ENCODE assay signal across 30 cellular contexts in genomic region chr1:3888301-3888700, GRCh38.
"Had no signal": no experiment of that assay in that cellular context is flagged by ENCODE, and none has a peak within 500 bp of the region (broad histone marks: within the 10 kb centered on the region; RNA-seq: fewer than 3 reads in every experiment).

No MANE protein-coding gene starts in this region.

- H3K27me3 Mint-ChIP-seq: activated CD8-positive, alpha-beta memory T cell treated with anti-CD3 and anti-CD28 coated beads, Interleukin-2, amount 10 ng/mL, durations not matched to agents 7 days and 5 days; activated naive CD8-positive, alpha-beta T cell; activated T-cell treated with anti-CD3 and anti-CD28 coated beads, Interleukin-2, amount 50 U/mL, for 24 hours; T-helper 17 cell had no signal

- H3K4me1 Mint-ChIP-seq: WTC11 had no signal

- H3K27me3 ChIP-seq: adrenal gland, breast epithelium, MG63, Peyer's patch had no signal

- ATAC-seq: activated CD8-positive, alpha-beta memory T cell treated with anti-CD3 and anti-CD28 coated beads, Interleukin-2, amount 10 ng/mL, durations not matched to agents 7 days and 5 days; T-helper 17 cell; WTC11 had no signal

- H3K4me3 ChIP-seq: adrenal gland, breast epithelium, MG63, Peyer's patch had no signal

- H3K4me3 Mint-ChIP-seq: activated CD8-positive, alpha-beta memory T cell treated with anti-CD3 and anti-CD28 coated beads, Interleukin-2, amount 10 ng/mL, durations not matched to agents 7 days and 5 days; activated naive CD8-positive, alpha-beta T cell; activated T-cell treated with anti-CD3 and anti-CD28 coated beads, Interleukin-2, amount 50 U/mL, for 24 hours; activated T-helper 1 cell treated with anti-CD3 and anti-CD28 coated beads, Interleukin-12 subunit alpha, Interleukin-12 subunit beta, Interleukin-2, Interleukin-4 antibody, amounts not matched to agents 30 ng/mL and 10 ng/mL and 1 ng/mL, durations not matched to agents 14 hours and 24 hours and 36 hours; T-helper 17 cell; WTC11 had no signal

- H3K36me3 ChIP-seq: breast epithelium had no signal

- DNase-seq: activated CD4-positive, alpha-beta T cell treated with anti-CD3 and anti-CD28 coated beads for 48 hours; activated CD4-positive, alpha-beta T cell treated with anti-CD3 and anti-CD28 coated beads, Interleukin-2, amount 50 U/mL, for 4 hours; activated CD4-positive, CD25-positive, alpha-beta regulatory T cell treated with anti-CD3 and anti-CD28 coated beads, Interleukin-2, amount 50 U/mL, for 72 hours; activated CD8-positive, alpha-beta memory T cell treated with anti-CD3 and anti-CD28 coated beads, Interleukin-2, amount 10 ng/mL, durations not matched to agents 7 days and 5 days; activated effector memory CD4-positive, alpha-beta T cell treated with Interleukin-2 at 50 U/mL for 16 hours; activated naive CD4-positive, alpha-beta T cell; activated T-cell treated with anti-CD3 and anti-CD28 coated beads, Interleukin-2, amount 50 U/mL, for 24 hours; adrenal gland; anterior cingulate cortex; central memory CD4-positive, alpha-beta T cell; MG63; MV-4-11; NCI-H1092 treated with DMSO at 0.1 percent for 48 hours; NCI-H1417 treated with DMSO at 0.1 percent for 48 hours; NCI-H1694; NCI-H2029; NCI-H2107; NCI-H345; NCI-H510A treated with DMSO at 0.1 percent for 48 hours; NCI-H69; NK-92 treated with Interleukin-12 subunit alpha and Interleukin-12 subunit beta, amount 100 ng/mL, for 24 hours; Peyer's patch; SHP77 treated with DMSO at 0.1 percent for 48 hours; T-helper 17 cell; T-helper 9 cell had no signal

- H3K4me1 ChIP-seq: adrenal gland, breast epithelium had no signal

- H3K27ac ChIP-seq: adrenal gland, breast epithelium, Peyer's patch, RWPE1 had no signal

- H3K9me3 ChIP-seq: adrenal gland, breast epithelium, MG63, Peyer's patch had no signal

- H3K27ac Mint-ChIP-seq: activated CD8-positive, alpha-beta memory T cell treated with anti-CD3 and anti-CD28 coated beads, Interleukin-2, amount 10 ng/mL, durations not matched to agents 7 days and 5 days; activated naive CD8-positive, alpha-beta T cell; activated T-helper 1 cell treated with anti-CD3 and anti-CD28 coated beads, Interleukin-12 subunit alpha, Interleukin-12 subunit beta, Interleukin-2, Interleukin-4 antibody, amounts not matched to agents 30 ng/mL and 10 ng/mL and 1 ng/mL, durations not matched to agents 14 hours and 24 hours and 36 hours; T-helper 17 cell; WTC11 had no signal

- H3K9me3 Mint-ChIP-seq: activated T-cell treated with anti-CD3 and anti-CD28 coated beads, Interleukin-2, amount 50 U/mL, for 24 hours; activated T-helper 1 cell treated with anti-CD3 and anti-CD28 coated beads, Interleukin-12 subunit alpha, Interleukin-12 subunit beta, Interleukin-2, Interleukin-4 antibody, amounts not matched to agents 30 ng/mL and 10 ng/mL and 1 ng/mL, durations not matched to agents 14 hours and 24 hours and 36 hours; WTC11 had no signal
